In the genomic region with DNA sequence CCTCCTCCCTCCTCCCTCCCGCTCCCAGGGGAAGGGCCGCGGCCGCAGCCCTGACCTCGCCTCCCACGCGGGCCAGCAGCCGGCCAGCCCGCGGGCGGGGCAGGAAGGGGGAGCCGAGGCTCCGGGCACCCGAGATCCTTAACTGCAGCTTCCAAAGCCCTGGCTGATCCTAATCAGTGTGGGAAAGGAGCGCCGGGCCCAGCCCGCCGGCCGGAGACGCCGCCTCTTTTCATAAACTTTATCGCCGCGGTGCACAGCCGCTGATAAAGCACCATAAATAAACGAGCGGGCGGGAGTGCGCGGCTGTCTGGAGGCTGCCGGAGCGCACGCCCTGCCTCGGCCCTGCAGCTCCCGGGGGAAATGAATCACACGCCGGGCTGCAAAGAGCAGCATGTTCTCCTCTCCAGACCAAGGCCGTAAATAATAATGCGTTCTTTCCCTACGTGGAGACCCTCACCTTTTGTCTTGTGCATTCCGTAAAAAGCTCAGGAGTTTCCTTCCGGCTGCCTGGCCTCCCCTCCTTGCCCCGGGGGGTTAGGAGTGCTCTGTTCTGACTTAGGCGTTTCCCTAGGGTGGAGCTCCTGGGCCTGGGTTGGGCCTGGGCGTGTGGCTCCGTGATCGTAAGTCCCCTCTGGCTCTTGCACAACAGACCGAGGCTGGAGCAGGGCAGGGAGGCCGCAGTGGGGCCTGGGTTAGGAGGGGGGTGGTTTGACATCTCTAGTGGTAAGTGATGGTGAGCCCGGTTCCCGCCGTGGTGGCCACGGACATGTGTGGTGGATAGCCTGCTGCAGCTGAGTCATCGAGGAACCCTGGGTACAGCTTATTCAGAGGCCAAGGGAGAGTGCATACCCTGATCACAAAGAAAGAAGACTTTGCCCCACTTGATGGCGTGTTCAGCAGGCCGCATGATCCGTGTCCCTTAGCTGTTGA, we compare ENCODE assay signal across 1 cellular context.
TF ChIP-seq lines count a peak whose summit lies in the region.

No MANE protein-coding gene starts in this region.

TF ChIP-seq in GM12878, 131 proteins besides CTCF, POLR2A, EP300 and RAD21 (continued from another document):
- TF ChIP-seq, protein P1, sequence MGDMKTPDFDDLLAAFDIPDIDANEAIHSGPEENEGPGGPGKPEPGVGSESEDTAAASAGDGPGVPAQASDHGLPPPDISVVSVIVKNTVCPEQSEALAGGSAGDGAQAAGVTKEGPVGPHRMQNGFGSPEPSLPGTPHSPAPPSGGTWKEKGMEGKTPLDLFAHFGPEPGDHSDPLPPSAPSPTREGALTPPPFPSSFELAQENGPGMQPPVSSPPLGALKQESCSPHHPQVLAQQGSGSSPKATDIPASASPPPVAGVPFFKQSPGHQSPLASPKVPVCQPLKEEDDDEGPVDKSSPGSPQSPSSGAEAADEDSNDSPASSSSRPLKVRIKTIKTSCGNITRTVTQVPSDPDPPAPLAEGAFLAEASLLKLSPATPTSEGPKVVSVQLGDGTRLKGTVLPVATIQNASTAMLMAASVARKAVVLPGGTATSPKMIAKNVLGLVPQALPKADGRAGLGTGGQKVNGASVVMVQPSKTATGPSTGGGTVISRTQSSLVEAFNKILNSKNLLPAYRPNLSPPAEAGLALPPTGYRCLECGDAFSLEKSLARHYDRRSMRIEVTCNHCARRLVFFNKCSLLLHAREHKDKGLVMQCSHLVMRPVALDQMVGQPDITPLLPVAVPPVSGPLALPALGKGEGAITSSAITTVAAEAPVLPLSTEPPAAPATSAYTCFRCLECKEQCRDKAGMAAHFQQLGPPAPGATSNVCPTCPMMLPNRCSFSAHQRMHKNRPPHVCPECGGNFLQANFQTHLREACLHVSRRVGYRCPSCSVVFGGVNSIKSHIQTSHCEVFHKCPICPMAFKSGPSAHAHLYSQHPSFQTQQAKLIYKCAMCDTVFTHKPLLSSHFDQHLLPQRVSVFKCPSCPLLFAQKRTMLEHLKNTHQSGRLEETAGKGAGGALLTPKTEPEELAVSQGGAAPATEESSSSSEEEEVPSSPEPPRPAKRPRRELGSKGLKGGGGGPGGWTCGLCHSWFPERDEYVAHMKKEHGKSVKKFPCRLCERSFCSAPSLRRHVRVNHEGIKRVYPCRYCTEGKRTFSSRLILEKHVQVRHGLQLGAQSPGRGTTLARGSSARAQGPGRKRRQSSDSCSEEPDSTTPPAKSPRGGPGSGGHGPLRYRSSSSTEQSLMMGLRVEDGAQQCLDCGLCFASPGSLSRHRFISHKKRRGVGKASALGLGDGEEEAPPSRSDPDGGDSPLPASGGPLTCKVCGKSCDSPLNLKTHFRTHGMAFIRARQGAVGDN (IDR thresholded peaks at IDR 0.05) = no peak
- TF ChIP-seq, protein P2, sequence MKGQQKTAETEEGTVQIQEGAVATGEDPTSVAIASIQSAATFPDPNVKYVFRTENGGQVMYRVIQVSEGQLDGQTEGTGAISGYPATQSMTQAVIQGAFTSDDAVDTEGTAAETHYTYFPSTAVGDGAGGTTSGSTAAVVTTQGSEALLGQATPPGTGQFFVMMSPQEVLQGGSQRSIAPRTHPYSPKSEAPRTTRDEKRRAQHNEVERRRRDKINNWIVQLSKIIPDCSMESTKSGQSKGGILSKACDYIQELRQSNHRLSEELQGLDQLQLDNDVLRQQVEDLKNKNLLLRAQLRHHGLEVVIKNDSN (IDR thresholded peaks at IDR 0.05; ENCODE audit: borderline replicate concordance, extremely low read length, insufficient read depth, low read depth, low read length) = no peak
- TF ChIP-seq, protein P3, sequence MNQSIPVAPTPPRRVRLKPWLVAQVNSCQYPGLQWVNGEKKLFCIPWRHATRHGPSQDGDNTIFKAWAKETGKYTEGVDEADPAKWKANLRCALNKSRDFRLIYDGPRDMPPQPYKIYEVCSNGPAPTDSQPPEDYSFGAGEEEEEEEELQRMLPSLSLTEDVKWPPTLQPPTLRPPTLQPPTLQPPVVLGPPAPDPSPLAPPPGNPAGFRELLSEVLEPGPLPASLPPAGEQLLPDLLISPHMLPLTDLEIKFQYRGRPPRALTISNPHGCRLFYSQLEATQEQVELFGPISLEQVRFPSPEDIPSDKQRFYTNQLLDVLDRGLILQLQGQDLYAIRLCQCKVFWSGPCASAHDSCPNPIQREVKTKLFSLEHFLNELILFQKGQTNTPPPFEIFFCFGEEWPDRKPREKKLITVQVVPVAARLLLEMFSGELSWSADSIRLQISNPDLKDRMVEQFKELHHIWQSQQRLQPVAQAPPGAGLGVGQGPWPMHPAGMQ (IDR thresholded peaks at IDR 0.05; ENCODE audit: borderline replicate concordance) = no peak
- no peak for TF ChIP-seq PAX8 (IDR thresholded peaks at IDR 0.05)
- TF ChIP-seq, protein P4, sequence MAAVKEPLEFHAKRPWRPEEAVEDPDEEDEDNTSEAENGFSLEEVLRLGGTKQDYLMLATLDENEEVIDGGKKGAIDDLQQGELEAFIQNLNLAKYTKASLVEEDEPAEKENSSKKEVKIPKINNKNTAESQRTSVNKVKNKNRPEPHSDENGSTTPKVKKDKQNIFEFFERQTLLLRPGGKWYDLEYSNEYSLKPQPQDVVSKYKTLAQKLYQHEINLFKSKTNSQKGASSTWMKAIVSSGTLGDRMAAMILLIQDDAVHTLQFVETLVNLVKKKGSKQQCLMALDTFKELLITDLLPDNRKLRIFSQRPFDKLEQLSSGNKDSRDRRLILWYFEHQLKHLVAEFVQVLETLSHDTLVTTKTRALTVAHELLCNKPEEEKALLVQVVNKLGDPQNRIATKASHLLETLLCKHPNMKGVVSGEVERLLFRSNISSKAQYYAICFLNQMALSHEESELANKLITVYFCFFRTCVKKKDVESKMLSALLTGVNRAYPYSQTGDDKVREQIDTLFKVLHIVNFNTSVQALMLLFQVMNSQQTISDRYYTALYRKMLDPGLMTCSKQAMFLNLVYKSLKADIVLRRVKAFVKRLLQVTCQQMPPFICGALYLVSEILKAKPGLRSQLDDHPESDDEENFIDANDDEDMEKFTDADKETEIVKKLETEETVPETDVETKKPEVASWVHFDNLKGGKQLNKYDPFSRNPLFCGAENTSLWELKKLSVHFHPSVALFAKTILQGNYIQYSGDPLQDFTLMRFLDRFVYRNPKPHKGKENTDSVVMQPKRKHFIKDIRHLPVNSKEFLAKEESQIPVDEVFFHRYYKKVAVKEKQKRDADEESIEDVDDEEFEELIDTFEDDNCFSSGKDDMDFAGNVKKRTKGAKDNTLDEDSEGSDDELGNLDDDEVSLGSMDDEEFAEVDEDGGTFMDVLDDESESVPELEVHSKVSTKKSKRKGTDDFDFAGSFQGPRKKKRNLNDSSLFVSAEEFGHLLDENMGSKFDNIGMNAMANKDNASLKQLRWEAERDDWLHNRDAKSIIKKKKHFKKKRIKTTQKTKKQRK (IDR thresholded peaks at IDR 0.05; ENCODE audit: low read depth, low read length) = no peak
- TF ChIP-seq, protein P5, sequence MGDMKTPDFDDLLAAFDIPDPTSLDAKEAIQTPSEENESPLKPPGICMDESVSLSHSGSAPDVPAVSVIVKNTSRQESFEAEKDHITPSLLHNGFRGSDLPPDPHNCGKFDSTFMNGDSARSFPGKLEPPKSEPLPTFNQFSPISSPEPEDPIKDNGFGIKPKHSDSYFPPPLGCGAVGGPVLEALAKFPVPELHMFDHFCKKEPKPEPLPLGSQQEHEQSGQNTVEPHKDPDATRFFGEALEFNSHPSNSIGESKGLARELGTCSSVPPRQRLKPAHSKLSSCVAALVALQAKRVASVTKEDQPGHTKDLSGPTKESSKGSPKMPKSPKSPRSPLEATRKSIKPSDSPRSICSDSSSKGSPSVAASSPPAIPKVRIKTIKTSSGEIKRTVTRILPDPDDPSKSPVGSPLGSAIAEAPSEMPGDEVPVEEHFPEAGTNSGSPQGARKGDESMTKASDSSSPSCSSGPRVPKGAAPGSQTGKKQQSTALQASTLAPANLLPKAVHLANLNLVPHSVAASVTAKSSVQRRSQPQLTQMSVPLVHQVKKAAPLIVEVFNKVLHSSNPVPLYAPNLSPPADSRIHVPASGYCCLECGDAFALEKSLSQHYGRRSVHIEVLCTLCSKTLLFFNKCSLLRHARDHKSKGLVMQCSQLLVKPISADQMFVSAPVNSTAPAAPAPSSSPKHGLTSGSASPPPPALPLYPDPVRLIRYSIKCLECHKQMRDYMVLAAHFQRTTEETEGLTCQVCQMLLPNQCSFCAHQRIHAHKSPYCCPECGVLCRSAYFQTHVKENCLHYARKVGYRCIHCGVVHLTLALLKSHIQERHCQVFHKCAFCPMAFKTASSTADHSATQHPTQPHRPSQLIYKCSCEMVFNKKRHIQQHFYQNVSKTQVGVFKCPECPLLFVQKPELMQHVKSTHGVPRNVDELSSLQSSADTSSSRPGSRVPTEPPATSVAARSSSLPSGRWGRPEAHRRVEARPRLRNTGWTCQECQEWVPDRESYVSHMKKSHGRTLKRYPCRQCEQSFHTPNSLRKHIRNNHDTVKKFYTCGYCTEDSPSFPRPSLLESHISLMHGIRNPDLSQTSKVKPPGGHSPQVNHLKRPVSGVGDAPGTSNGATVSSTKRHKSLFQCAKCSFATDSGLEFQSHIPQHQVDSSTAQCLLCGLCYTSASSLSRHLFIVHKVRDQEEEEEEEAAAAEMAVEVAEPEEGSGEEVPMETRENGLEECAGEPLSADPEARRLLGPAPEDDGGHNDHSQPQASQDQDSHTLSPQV (IDR thresholded peaks at IDR 0.05) = no peak
- TF ChIP-seq, protein P6, sequence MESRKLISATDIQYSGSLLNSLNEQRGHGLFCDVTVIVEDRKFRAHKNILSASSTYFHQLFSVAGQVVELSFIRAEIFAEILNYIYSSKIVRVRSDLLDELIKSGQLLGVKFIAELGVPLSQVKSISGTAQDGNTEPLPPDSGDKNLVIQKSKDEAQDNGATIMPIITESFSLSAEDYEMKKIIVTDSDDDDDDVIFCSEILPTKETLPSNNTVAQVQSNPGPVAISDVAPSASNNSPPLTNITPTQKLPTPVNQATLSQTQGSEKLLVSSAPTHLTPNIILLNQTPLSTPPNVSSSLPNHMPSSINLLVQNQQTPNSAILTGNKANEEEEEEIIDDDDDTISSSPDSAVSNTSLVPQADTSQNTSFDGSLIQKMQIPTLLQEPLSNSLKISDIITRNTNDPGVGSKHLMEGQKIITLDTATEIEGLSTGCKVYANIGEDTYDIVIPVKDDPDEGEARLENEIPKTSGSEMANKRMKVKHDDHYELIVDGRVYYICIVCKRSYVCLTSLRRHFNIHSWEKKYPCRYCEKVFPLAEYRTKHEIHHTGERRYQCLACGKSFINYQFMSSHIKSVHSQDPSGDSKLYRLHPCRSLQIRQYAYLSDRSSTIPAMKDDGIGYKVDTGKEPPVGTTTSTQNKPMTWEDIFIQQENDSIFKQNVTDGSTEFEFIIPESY (IDR thresholded peaks at IDR 0.05) = no peak
- no peak for TF ChIP-seq KDM1A (IDR thresholded peaks at IDR 0.05; ENCODE audit: borderline replicate concordance)
- TF ChIP-seq NRF1 (conservative IDR thresholded peaks at IDR 0.05; ENCODE audit: low read depth, low read length) = no peak
- no peak for TF ChIP-seq RB1 (IDR thresholded peaks at IDR 0.05; ENCODE audit: borderline replicate concordance)
- TF ChIP-seq DPF2 (IDR thresholded peaks at IDR 0.05) = 0 out of 2 replicates have a peak, but pooled peaks have one; percentile 32
- TF ChIP-seq ZNF622 (IDR thresholded peaks at IDR 0.05) = no peak
- TF ChIP-seq ZSCAN29 (IDR thresholded peaks at IDR 0.05) = no peak
- TF ChIP-seq BHLHE40 (IDR thresholded peaks at IDR 0.05; ENCODE audit: borderline replicate concordance in 1 of 2, low read depth in 2 of 2, low read length in 1 of 2) = peak; percentile 8 to 42; a peak in 1 of 4 replicates
- TF ChIP-seq KLF5 (IDR thresholded peaks at IDR 0.05; ENCODE audit: partially characterized antibody) = no peak
- TF ChIP-seq SREBF2 (IDR thresholded peaks at IDR 0.05; ENCODE audit: low read length) = no peak
